In genomic region chr14:58547649-58548048, GRCh38 we compare ENCODE assay signal across 19 cellular contexts.
"Had no signal": no experiment of that assay in that cellular context is flagged by ENCODE, and none has a peak within 500 bp of the region (broad histone marks: within the 10 kb centered on the region; RNA-seq: fewer than 3 reads in every experiment).

No MANE protein-coding gene starts in this region.

- H3K27me3 Mint-ChIP-seq: activated CD4-positive, alpha-beta T cell treated with anti-CD3 and anti-CD28 coated beads, Interleukin-2, amount 10 ng/mL, durations not matched to agents 7 days and 5 days; activated CD8-positive, alpha-beta memory T cell treated with anti-CD3 and anti-CD28 coated beads, Interleukin-2, amount 10 ng/mL, durations not matched to agents 7 days and 5 days; activated CD8-positive, alpha-beta T cell treated with anti-CD3 and anti-CD28 coated beads for 36 hours; activated naive CD4-positive, alpha-beta T cell treated with anti-CD3 and anti-CD28 coated beads, Interleukin-2, amount 10 ng/mL, durations not matched to agents 7 days and 5 days; stimulated activated naive CD8-positive, alpha-beta T cell treated with anti-CD3 and anti-CD28 coated beads, Interleukin-15, amount 100 ng/mL, for 72 hours had no signal

- DNase-seq: activated CD4-positive, alpha-beta T cell treated with anti-CD3 and anti-CD28 coated beads, Interleukin-2, amount 10 ng/mL, durations not matched to agents 7 days and 5 days; activated CD8-positive, alpha-beta memory T cell treated with anti-CD3 and anti-CD28 coated beads, Interleukin-2, amount 10 ng/mL, durations not matched to agents 7 days and 5 days; activated CD8-positive, alpha-beta T cell treated with anti-CD3 and anti-CD28 coated beads for 36 hours; activated effector memory CD4-positive, alpha-beta T cell treated with anti-CD3 and anti-CD28 coated beads, Interleukin-2, amount 50 U/mL, for 16 hours; activated naive CD4-positive, alpha-beta T cell treated with anti-CD3 and anti-CD28 coated beads, Interleukin-2, amount 10 ng/mL, durations not matched to agents 7 days and 5 days; activated T-cell treated with anti-CD3 and anti-CD28 coated beads for 4 hours; immature natural killer cell; lower lobe of right lung; mesendoderm; mucosa of descending colon; nephron progenitor cell; nucleus accumbens; right lobe of liver; stimulated activated CD4-positive, alpha-beta T cell treated with anti-CD3 and anti-CD28 coated beads, Interleukin-1b, Interleukin-23, amount 100 ng/mL, for 48 hours; stimulated activated naive CD8-positive, alpha-beta T cell treated with anti-CD3 and anti-CD28 coated beads, Interleukin-15, amount 100 ng/mL, for 72 hours; tibial artery; uterus had no signal

- H3K4me1 Mint-ChIP-seq: activated CD8-positive, alpha-beta memory T cell treated with anti-CD3 and anti-CD28 coated beads, Interleukin-2, amount 10 ng/mL, durations not matched to agents 7 days and 5 days; immature natural killer cell; stimulated activated effector memory CD8-positive, alpha-beta T cell treated with anti-CD3 and anti-CD28 coated beads, Interleukin-12 subunit alpha, Interleukin-12 subunit beta, amount 100 ng/mL, for 72 hours; stimulated activated naive CD8-positive, alpha-beta T cell treated with anti-CD3 and anti-CD28 coated beads, Interleukin-15, amount 100 ng/mL, for 72 hours had no signal

- FAIRE-seq: endometrium had no signal

- H3K36me3 Mint-ChIP-seq: activated CD8-positive, alpha-beta memory T cell treated with anti-CD3 and anti-CD28 coated beads, Interleukin-2, amount 10 ng/mL, durations not matched to agents 7 days and 5 days had no signal

- H3K27ac Mint-ChIP-seq: activated CD4-positive, alpha-beta T cell treated with anti-CD3 and anti-CD28 coated beads, Interleukin-2, amount 10 ng/mL, durations not matched to agents 7 days and 5 days; activated CD8-positive, alpha-beta memory T cell treated with anti-CD3 and anti-CD28 coated beads, Interleukin-2, amount 10 ng/mL, durations not matched to agents 7 days and 5 days; activated CD8-positive, alpha-beta T cell treated with anti-CD3 and anti-CD28 coated beads for 36 hours; activated naive CD4-positive, alpha-beta T cell treated with anti-CD3 and anti-CD28 coated beads, Interleukin-2, amount 10 ng/mL, durations not matched to agents 7 days and 5 days; immature natural killer cell; stimulated activated effector memory CD8-positive, alpha-beta T cell treated with anti-CD3 and anti-CD28 coated beads, Interleukin-12 subunit alpha, Interleukin-12 subunit beta, amount 100 ng/mL, for 72 hours; stimulated activated naive CD8-positive, alpha-beta T cell treated with anti-CD3 and anti-CD28 coated beads, Interleukin-15, amount 100 ng/mL, for 72 hours had no signal

- H3K4me3 Mint-ChIP-seq: activated CD4-positive, alpha-beta T cell treated with anti-CD3 and anti-CD28 coated beads, Interleukin-2, amount 10 ng/mL, durations not matched to agents 7 days and 5 days; activated CD8-positive, alpha-beta memory T cell treated with anti-CD3 and anti-CD28 coated beads, Interleukin-2, amount 10 ng/mL, durations not matched to agents 7 days and 5 days; activated CD8-positive, alpha-beta T cell treated with anti-CD3 and anti-CD28 coated beads for 36 hours; activated naive CD4-positive, alpha-beta T cell treated with anti-CD3 and anti-CD28 coated beads, Interleukin-2, amount 10 ng/mL, durations not matched to agents 7 days and 5 days; immature natural killer cell; nephron progenitor cell; stimulated activated effector memory CD8-positive, alpha-beta T cell treated with anti-CD3 and anti-CD28 coated beads, Interleukin-12 subunit alpha, Interleukin-12 subunit beta, amount 100 ng/mL, for 72 hours; stimulated activated naive CD8-positive, alpha-beta T cell treated with anti-CD3 and anti-CD28 coated beads, Interleukin-15, amount 100 ng/mL, for 72 hours had no signal

- H3K9me3 Mint-ChIP-seq: activated CD8-positive, alpha-beta T cell treated with anti-CD3 and anti-CD28 coated beads for 36 hours; activated naive CD4-positive, alpha-beta T cell treated with anti-CD3 and anti-CD28 coated beads, Interleukin-2, amount 10 ng/mL, durations not matched to agents 7 days and 5 days; immature natural killer cell had no signal
